13 cellular contexts compared by ENCODE assay signal in the genomic region with DNA sequence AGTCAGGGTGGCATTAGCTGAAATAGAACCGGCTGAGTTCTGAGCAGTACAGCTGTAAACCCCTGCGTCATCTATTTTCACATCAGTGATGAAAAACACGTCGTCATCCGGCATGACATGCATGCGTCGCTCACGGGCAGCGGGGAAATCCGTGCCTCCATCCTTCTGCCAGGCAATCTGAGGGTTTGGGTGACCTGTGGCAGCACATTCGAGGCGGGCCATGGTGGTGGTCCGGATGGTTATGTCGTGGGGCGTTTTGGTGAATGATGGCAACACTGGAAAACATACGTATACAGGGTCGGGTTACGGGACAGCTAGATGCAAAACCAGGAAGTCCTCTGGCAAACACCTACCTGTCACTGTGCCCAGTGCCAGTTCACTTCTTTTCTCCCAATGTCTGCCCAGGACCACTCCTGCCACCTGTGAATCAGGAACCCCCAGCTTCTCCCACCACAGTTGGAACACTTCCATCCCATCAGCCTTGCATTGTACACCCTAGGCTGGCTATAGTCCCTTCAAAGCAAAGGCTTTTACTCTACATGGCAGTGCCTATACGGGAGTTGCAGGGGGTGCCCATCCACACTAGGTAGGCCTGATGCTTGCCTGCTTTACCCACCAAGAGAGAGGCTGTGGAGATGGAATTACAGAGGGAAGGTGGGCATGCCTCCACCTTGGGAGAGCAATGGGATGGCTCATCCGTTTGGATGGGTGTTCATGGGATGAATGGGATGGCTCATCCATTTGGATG.
"Had no signal": no experiment of that assay in that cellular context is flagged by ENCODE, and none has a peak within 500 bp of the region (broad histone marks: within the 10 kb centered on the region; RNA-seq: fewer than 3 reads in every experiment).

No MANE protein-coding gene starts in this region.

- H3K27ac ChIP-seq: left ventricle myocardium inferior, pancreas, skin epidermis, WERI-Rb-1 had no signal

- H3K27me3 Mint-ChIP-seq: activated naive CD4-positive, alpha-beta T cell treated with anti-CD3 and anti-CD28 coated beads, Interleukin-2, amount 10 ng/mL, durations not matched to agents 7 days and 5 days had no signal

- H3K4me3 ChIP-seq: left ventricle myocardium inferior, pancreas, skin epidermis, transverse colon had no signal

- H3K4me1 ChIP-seq: left ventricle myocardium inferior, pancreas had no signal

- ATAC-seq: activated T-cell treated with anti-CD3 and anti-CD28 coated beads, Interleukin-2, amount 50 U/mL, for 4 hours had no signal

- H3K27me3 ChIP-seq: pancreas, transverse colon had no signal

- H3K27ac Mint-ChIP-seq: activated naive CD4-positive, alpha-beta T cell treated with anti-CD3 and anti-CD28 coated beads, Interleukin-2, amount 10 ng/mL, durations not matched to agents 7 days and 5 days had no signal

- H3K9me3 ChIP-seq: left ventricle myocardium inferior, pancreas, transverse colon had no signal

- H3K4me3 Mint-ChIP-seq: activated naive CD4-positive, alpha-beta T cell treated with anti-CD3 and anti-CD28 coated beads, Interleukin-2, amount 10 ng/mL, durations not matched to agents 7 days and 5 days; activated T-cell treated with anti-CD3 and anti-CD28 coated beads, Interleukin-2, amount 50 U/mL, for 4 hours had no signal

- FAIRE-seq: kidney, pancreas had no signal

- DNase-seq: activated CD4-positive, alpha-beta T cell treated with anti-CD3 and anti-CD28 coated beads for 4 hours; activated naive CD4-positive, alpha-beta T cell treated with anti-CD3 and anti-CD28 coated beads, Interleukin-2, amount 10 ng/mL, durations not matched to agents 7 days and 5 days; activated T-cell treated with anti-CD3 and anti-CD28 coated beads, Interleukin-2, amount 50 U/mL, for 4 hours; caudate nucleus; cortex of kidney; effector CD8-positive, alpha-beta T cell; kidney; left ventricle myocardium inferior; mesendoderm; pancreas; transverse colon; WERI-Rb-1 had no signal
